18 cellular contexts compared by ENCODE assay signal in the genomic region with DNA sequence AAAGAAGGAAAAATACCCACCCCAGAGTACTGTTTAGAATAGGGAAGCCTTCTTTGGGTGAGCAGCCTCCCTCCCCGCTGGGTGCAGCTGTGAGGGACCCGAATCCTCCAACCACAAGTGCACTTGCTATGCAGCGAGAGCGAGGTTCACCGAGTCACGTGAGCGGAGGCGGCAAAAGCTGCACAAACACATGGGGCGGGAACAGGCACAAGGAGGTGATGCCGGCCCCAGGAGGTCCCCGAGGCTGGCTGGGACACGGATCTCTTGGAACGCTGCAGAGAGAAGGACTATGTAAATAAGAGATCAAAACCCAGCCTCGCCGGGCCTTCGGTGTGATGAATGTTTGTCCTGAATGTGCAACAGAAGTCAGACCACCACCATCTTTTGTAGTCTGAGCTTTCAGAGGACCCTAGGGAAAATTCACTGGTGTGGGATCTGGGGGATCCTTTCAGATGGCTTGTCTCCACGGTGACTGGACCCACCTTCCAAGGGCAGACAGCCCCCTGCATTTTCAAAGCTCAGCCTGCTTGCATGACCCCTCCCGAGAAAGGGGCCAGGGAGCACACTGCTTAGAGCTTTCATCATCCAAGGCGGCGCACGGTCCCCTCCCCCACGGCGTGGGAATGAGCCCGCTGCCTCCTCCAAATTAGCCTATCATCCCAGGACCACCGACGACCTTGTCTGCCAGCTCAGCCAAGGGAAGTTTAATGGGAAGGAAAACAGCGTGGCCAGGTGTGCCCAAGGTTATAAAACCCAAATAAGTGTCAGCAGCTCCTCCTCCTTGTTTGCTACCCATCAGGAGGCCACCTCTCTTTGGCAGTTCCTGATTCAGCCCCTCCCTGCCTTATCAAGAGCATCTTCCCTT.
"Had no signal": no experiment of that assay in that cellular context is flagged by ENCODE, and none has a peak within 500 bp of the region (broad histone marks: within the 10 kb centered on the region; RNA-seq: fewer than 3 reads in every experiment).

No MANE protein-coding gene starts in this region.

- H3K27ac ChIP-seq: dorsolateral prefrontal cortex, prostate gland, sigmoid colon had no signal

- H3K27ac Mint-ChIP-seq: activated naive CD8-positive, alpha-beta T cell treated with anti-CD3 and anti-CD28 coated beads, Interleukin-2, amount 10 ng/mL, durations not matched to agents 7 days and 5 days; naive thymus-derived CD4-positive, alpha-beta T cell; stimulated activated memory B cell treated with anti-CD40 and anti-IgM and Interleukin-4, amounts not matched to agents 10 μg/mL and 1 μg/mL and 100 μg/mL, for 72 hours had no signal

- H3K4me3 Mint-ChIP-seq: activated naive CD8-positive, alpha-beta T cell treated with anti-CD3 and anti-CD28 coated beads, Interleukin-2, amount 10 ng/mL, durations not matched to agents 7 days and 5 days; naive thymus-derived CD4-positive, alpha-beta T cell; stimulated activated memory B cell treated with anti-CD40 and anti-IgM and Interleukin-4, amounts not matched to agents 10 μg/mL and 1 μg/mL and 100 μg/mL, for 72 hours had no signal

- ATAC-seq: activated CD4-positive, CD25-positive, alpha-beta regulatory T cell treated with anti-CD3 and anti-CD28 coated beads, Interleukin-2, amount 50 U/mL, for 24 hours; mucosa of descending colon; naive thymus-derived CD4-positive, alpha-beta T cell; stimulated activated memory B cell treated with anti-CD40 and anti-IgM and Interleukin-4, amounts not matched to agents 10 μg/mL and 1 μg/mL and 100 μg/mL, for 72 hours had no signal

- H3K36me3 ChIP-seq: left ventricle myocardium inferior, prostate gland, sigmoid colon had no signal

- H3K36me3 Mint-ChIP-seq: activated naive CD8-positive, alpha-beta T cell treated with anti-CD3 and anti-CD28 coated beads, Interleukin-2, amount 10 ng/mL, durations not matched to agents 7 days and 5 days; naive thymus-derived CD4-positive, alpha-beta T cell; stimulated activated memory B cell treated with anti-CD40 and anti-IgM and Interleukin-4, amounts not matched to agents 10 μg/mL and 1 μg/mL and 100 μg/mL, for 72 hours had no signal

- H3K4me3 ChIP-seq: dorsolateral prefrontal cortex, left ventricle myocardium inferior, mucosa of descending colon, prostate gland, sigmoid colon had no signal

- H3K9me3 ChIP-seq: left ventricle myocardium inferior, mucosa of descending colon, prostate gland, sigmoid colon had no signal

- H3K4me1 ChIP-seq: left ventricle myocardium inferior, prostate gland had no signal

- H3K4me1 Mint-ChIP-seq: activated naive CD8-positive, alpha-beta T cell treated with anti-CD3 and anti-CD28 coated beads, Interleukin-2, amount 10 ng/mL, durations not matched to agents 7 days and 5 days; naive thymus-derived CD4-positive, alpha-beta T cell; stimulated activated memory B cell treated with anti-CD40 and anti-IgM and Interleukin-4, amounts not matched to agents 10 μg/mL and 1 μg/mL and 100 μg/mL, for 72 hours had no signal

- H3K27me3 ChIP-seq: sigmoid colon had no signal

- H3K9me3 Mint-ChIP-seq: activated naive CD8-positive, alpha-beta T cell treated with anti-CD3 and anti-CD28 coated beads, Interleukin-2, amount 10 ng/mL, durations not matched to agents 7 days and 5 days; naive thymus-derived CD4-positive, alpha-beta T cell; stimulated activated memory B cell treated with anti-CD40 and anti-IgM and Interleukin-4, amounts not matched to agents 10 μg/mL and 1 μg/mL and 100 μg/mL, for 72 hours had no signal

- FAIRE-seq: endometrium, keratinocyte had no signal

- DNase-seq: activated CD4-positive, alpha-beta T cell treated with anti-CD3 and anti-CD28 coated beads, Interleukin-2, amount 50 U/mL, for 1 hour; activated naive CD4-positive, alpha-beta T cell; activated naive CD8-positive, alpha-beta T cell treated with anti-CD3 and anti-CD28 coated beads, Interleukin-2, amount 10 ng/mL, durations not matched to agents 7 days and 5 days; activated T-cell treated with anti-CD3 and anti-CD28 coated beads for 4 hours; anterior cingulate cortex; dorsolateral prefrontal cortex; hippocampal formation; mucosa of descending colon; naive thymus-derived CD4-positive, alpha-beta T cell; nucleus accumbens; sigmoid colon; stimulated activated CD4-positive, alpha-beta T cell treated with anti-CD3 and anti-CD28 coated beads, Interleukin-12 subunit alpha, Interleukin-12 subunit beta, amount 100 ng/mL, for 4 hours had no signal
